1 cellular context compared by ENCODE assay signal in genomic region chr2:181891966-181892794, GRCh38.
TF ChIP-seq lines count a peak whose summit lies in the region.

No MANE protein-coding gene starts in this region.

TF ChIP-seq in GM12878, 131 proteins besides CTCF, POLR2A, EP300 and RAD21 (continued from another document and continues in another):
- TF ChIP-seq NKRF (conservative IDR thresholded peaks at IDR 0.05) (0 out of 2 replicates have a peak, but pooled peaks have one; percentile 61), HCFC1 (IDR thresholded peaks at IDR 0.05; ENCODE audit: low read length) (no peak), ZBTB11 (CRISPR knock-in tag; IDR thresholded peaks at IDR 0.05) (no peak), SMAD5 (IDR thresholded peaks at IDR 0.05; ENCODE audit: low read depth) (no peak), ESRRA (IDR thresholded peaks at IDR 0.05; ENCODE audit: low read length) (no peak), MYB (IDR thresholded peaks at IDR 0.05; ENCODE audit: borderline replicate concordance, low read depth, low read length) (no peak), CEBPZ (IDR thresholded peaks at IDR 0.05; ENCODE audit: low read depth, low read length) (no peak), SMARCA5 (IDR thresholded peaks at IDR 0.05) (no peak), ZNF384 (IDR thresholded peaks at IDR 0.05; ENCODE audit: borderline replicate concordance, low read depth, low read length) (no peak), IKZF2 (IDR thresholded peaks at IDR 0.05) (peak; percentile 40 to 65; a peak in 3 of 4 replicates), NFYA (IDR thresholded peaks at IDR 0.05; ENCODE audit: borderline replicate concordance, low read depth, low read length) (no peak), RCOR1 (conservative IDR thresholded peaks at IDR 0.05; ENCODE audit: low read depth, low read length) (no peak), BCL3 (IDR thresholded peaks at IDR 0.05; ENCODE audit: borderline replicate concordance, insufficient read depth, low read depth, low read length, poor library complexity, severe bottlenecking) (no peak), ASH2L (IDR thresholded peaks at IDR 0.05; ENCODE audit: borderline replicate concordance, low read depth) (peak; percentile 81; the same call in 1 of the 2 replicates), FOXM1 (IDR thresholded peaks at IDR 0.05; ENCODE audit: low read depth, low read length) (no peak), POU2F2 (IDR thresholded peaks at IDR 0.05; ENCODE audit: borderline replicate concordance, low read depth, low read length) (no peak), HDAC6 (IDR thresholded peaks at IDR 0.05; ENCODE audit: unreplicated experiment) (peak; percentile 77), ZNF687 (IDR thresholded peaks at IDR 0.05) (no peak), BHLHE40 (IDR thresholded peaks at IDR 0.05; ENCODE audit: borderline replicate concordance in 1 of 2, low read depth in 2 of 2, low read length in 1 of 2) (peak; percentile 6 to 75; a peak in 3 of 4 replicates), EZH2 (IDR thresholded peaks at IDR 0.05; ENCODE audit: borderline replicate concordance, control insufficient read depth, low read depth, low read length) (no peak), FOXK2 (IDR thresholded peaks at IDR 0.05) (no peak), KAT2A (conservative IDR thresholded peaks at IDR 0.05; ENCODE audit: control insufficient read depth, low read depth, low read length) (no peak), NFIC (IDR thresholded peaks at IDR 0.05; ENCODE audit: low read depth, low read length) (no peak), SUPT20H (IDR thresholded peaks at IDR 0.05; ENCODE audit: borderline replicate concordance, control insufficient read depth, low read depth, low read length) (no peak), SUZ12 (IDR thresholded peaks at IDR 0.05; ENCODE audit: unreplicated experiment) (no peak), DPF2 (IDR thresholded peaks at IDR 0.05) (0 out of 2 replicates have a peak, but pooled peaks have one; percentile 40), MEF2B (IDR thresholded peaks at IDR 0.05; ENCODE audit: partially characterized antibody, poor library complexity, severe bottlenecking) (peak; percentile 77), ATF3 (IDR thresholded peaks at IDR 0.05; ENCODE audit: borderline replicate concordance, extremely low read depth, low read depth, low read length) (no peak), WRNIP1 (IDR thresholded peaks at IDR 0.05; ENCODE audit: borderline replicate concordance, low read depth, low read length) (no peak), IRF5 (IDR thresholded peaks at IDR 0.05; ENCODE audit: borderline replicate concordance) (no peak), MTA2 (IDR thresholded peaks at IDR 0.05; ENCODE audit: low read depth) (no peak), HDAC2 (IDR thresholded peaks at IDR 0.05) (0 out of 2 replicates have a peak, but pooled peaks have one; percentile 57), ZBED1 (IDR thresholded peaks at IDR 0.05; ENCODE audit: borderline replicate concordance) (no peak), CHD2 (IDR thresholded peaks at IDR 0.05; ENCODE audit: borderline replicate concordance, low read depth, low read length) (0 out of 2 replicates have a peak, but pooled peaks have one; percentile 8), SP1 (IDR thresholded peaks at IDR 0.05; ENCODE audit: low read depth, low read length) (no peak), NFXL1 (IDR thresholded peaks at IDR 0.05; ENCODE audit: borderline replicate concordance) (peak; percentile 96), ZNF622 (IDR thresholded peaks at IDR 0.05) (no peak), CBFB (IDR thresholded peaks at IDR 0.05; ENCODE audit: low read depth) (no peak), CEBPB (IDR thresholded peaks at IDR 0.05; ENCODE audit: borderline replicate concordance in 1 of 2, low read depth in 2 of 2, low read length in 2 of 2) (no peak), RUNX3 (IDR thresholded peaks at IDR 0.05; ENCODE audit: low read length) (0 out of 2 replicates have a peak, but pooled peaks have one; percentile 10), ATF2 (IDR thresholded peaks at IDR 0.05; ENCODE audit: low read length) (no peak), JUNB (IDR thresholded peaks at IDR 0.05) (no peak), ZNF207 (IDR thresholded peaks at IDR 0.05; ENCODE audit: borderline replicate concordance) (no peak)
